In genomic region chr10:72140850-72141249, GRCh38 we compare ENCODE assay signal across 2 cellular contexts.
TF ChIP-seq lines count a peak whose summit lies in the region.

No MANE protein-coding gene starts in this region.

TF ChIP-seq in GM23338, 12 proteins besides CTCF, POLR2A, EP300 and RAD21:
- no peak for TF ChIP-seq STAT1 (IDR thresholded peaks at IDR 0.05; ENCODE audit: unreplicated experiment)

TF ChIP-seq in H1, 55 proteins besides CTCF, POLR2A, EP300 and RAD21:
- no peak for TF ChIP-seq RFX5 (IDR thresholded peaks at IDR 0.05; ENCODE audit: borderline replicate concordance, low read depth, low read length)
- no peak for TF ChIP-seq CHD2 (IDR thresholded peaks at IDR 0.05; ENCODE audit: low read length)
- no peak for TF ChIP-seq ATF3 (IDR thresholded peaks at IDR 0.05; ENCODE audit: insufficient read depth, low read depth, low read length)
- TF ChIP-seq SIRT6 (IDR thresholded peaks at IDR 0.05; ENCODE audit: low read length) = no peak
- TF ChIP-seq SAP30 (IDR thresholded peaks at IDR 0.05; ENCODE audit: insufficient read depth, insufficient replicate concordance, low read length) = no peak
- TF ChIP-seq PHF8 (conservative IDR thresholded peaks at IDR 0.05; ENCODE audit: low read depth, low read length) = no peak
- TF ChIP-seq CTBP2 (IDR thresholded peaks at IDR 0.05; ENCODE audit: borderline replicate concordance, insufficient read depth, insufficient read length, low read length) = no peak
- no peak for TF ChIP-seq KDM5A (IDR thresholded peaks at IDR 0.05; ENCODE audit: low read length)
- no peak for TF ChIP-seq YY1 (IDR thresholded peaks at IDR 0.05; ENCODE audit: low read depth, low read length)
- no peak for TF ChIP-seq HDAC2 (IDR thresholded peaks at IDR 0.05; ENCODE audit: borderline replicate concordance in 1 of 2, low read depth in 2 of 2, low read length in 2 of 2)
- no peak for TF ChIP-seq FOSL1 (IDR thresholded peaks at IDR 0.05; ENCODE audit: insufficient read depth, low read depth, low read length)
- TF ChIP-seq GABPA (IDR thresholded peaks at IDR 0.05; ENCODE audit: borderline replicate concordance, insufficient read depth, low read length) = no peak
- TF ChIP-seq SIX5 (IDR thresholded peaks at IDR 0.05; ENCODE audit: low read depth, low read length) = no peak
